In genomic region chr10:71396084-71396713, GRCh38 we compare ENCODE assay signal across 8 cellular contexts. TPM values are rescaled to one million over a fixed set of nuclear protein-coding genes. Genes with fewer than 3 reads are reported as not detected.
DNase-seq lines count a peak whose midpoint lies in the region; ATAC-seq and TF ChIP-seq lines count a peak whose summit lies in the region.

No MANE protein-coding gene starts in this region.

- H3K27me3 ChIP-seq in parathyroid adenoma (ENCODE audit: control insufficient read depth, insufficient read depth, low read length) (no peaks in the 10 kb centered on the region), MG63 (peaks cover 28% of the 10 kb centered on the region)

- no peaks in the 10 kb centered on the region for H3K36me3 Mint-ChIP-seq in activated T-cell treated with anti-CD3 and anti-CD28 coated beads, Interleukin-2, amount 50 U/mL, for 4 hours (ENCODE audit: insufficient read depth)
- H3K36me3 Mint-ChIP-seq in glutamatergic neuron (ENCODE audit: unreplicated experiment) = peaks cover 5% of the 10 kb centered on the region

- peaks cover 3% of the 10 kb centered on the region for H3K79me2 ChIP-seq in parathyroid adenoma

- peak overlapping the region; percentile 86 for H2AFZ ChIP-seq in parathyroid adenoma

- H3K27ac Mint-ChIP-seq in glutamatergic neuron (ENCODE audit: unreplicated experiment) = no peak overlapping the region

- H3K27ac ChIP-seq in parathyroid adenoma = peak overlapping the region; percentile 60

- H3K4me3 Mint-ChIP-seq in activated T-cell treated with anti-CD3 and anti-CD28 coated beads, Interleukin-2, amount 50 U/mL, for 4 hours = peak overlapping the region; percentile 59
- H3K4me3 Mint-ChIP-seq in glutamatergic neuron (ENCODE audit: unreplicated experiment) = peak overlapping the region; percentile 47

- H3K4me2 ChIP-seq in parathyroid adenoma (ENCODE audit: low read length) = peak overlapping the region; percentile 93

- H3K4me3 ChIP-seq in parathyroid adenoma (ENCODE audit: low read depth, low read length) = peak overlapping the region; percentile 57
- no peak overlapping the region for H3K4me3 ChIP-seq in MG63

- H3K36me3 ChIP-seq in parathyroid adenoma (ENCODE audit: control insufficient read depth, insufficient read depth, low read length) (no peaks in the 10 kb centered on the region), MG63 (no peaks in the 10 kb centered on the region)

- DNase-seq in ELR (ENCODE audit: low read depth) (peak; percentile 26), NCI-H1436 (lab: John Stamatoyannopoulos, UW) (peak; percentile 73), glutamatergic neuron (peak; percentile 54), amniotic stem cell (lab: John Stamatoyannopoulos, UW) (no peak), MG63 (no peak)
- peak; percentile 15 for DNase-seq in activated T-cell treated with anti-CD3 and anti-CD28 coated beads, Interleukin-2, amount 50 U/mL, for 4 hours
- DNase-seq in stimulated activated naive CD4-positive, alpha-beta T cell treated with Interleukin-2 at 50 U/mL for 16 hours (lab: John Stamatoyannopoulos, UW) = no peak

- H3K4me1 ChIP-seq in parathyroid adenoma = peaks cover 9% of the 10 kb centered on the region

- H3K9me3 Mint-ChIP-seq in activated T-cell treated with anti-CD3 and anti-CD28 coated beads, Interleukin-2, amount 50 U/mL, for 4 hours = no peaks in the 10 kb centered on the region
- peaks cover 6% of the 10 kb centered on the region for H3K9me3 Mint-ChIP-seq in glutamatergic neuron (ENCODE audit: unreplicated experiment)

- no peaks in the 10 kb centered on the region for H3K9me3 ChIP-seq in parathyroid adenoma (ENCODE audit: control insufficient read depth, low read length)
- H3K9me3 ChIP-seq in MG63 = no peaks in the 10 kb centered on the region

- H3K4me1 Mint-ChIP-seq in activated T-cell treated with anti-CD3 and anti-CD28 coated beads, Interleukin-2, amount 50 U/mL, for 4 hours (ENCODE audit: low read depth) = peaks cover 8% of the 10 kb centered on the region
- H3K4me1 Mint-ChIP-seq in glutamatergic neuron (ENCODE audit: low read depth, unreplicated experiment) = peaks cover 15% of the 10 kb centered on the region

- H3K9ac ChIP-seq in parathyroid adenoma = no peak overlapping the region

- ATAC-seq in activated T-cell treated with anti-CD3 and anti-CD28 coated beads, Interleukin-2, amount 50 U/mL, for 4 hours = peak; percentile 66 to 74

- peaks cover 70% of the 10 kb centered on the region for H3K27me3 Mint-ChIP-seq in activated T-cell treated with anti-CD3 and anti-CD28 coated beads, Interleukin-2, amount 50 U/mL, for 4 hours (ENCODE audit: low read depth)
- peaks cover 15% of the 10 kb centered on the region for H3K27me3 Mint-ChIP-seq in glutamatergic neuron (ENCODE audit: unreplicated experiment)

- TF ChIP-seq CTCF in glutamatergic neuron (IDR thresholded peaks at IDR 0.05; ENCODE audit: partially characterized antibody, unreplicated experiment) = no peak
- TF ChIP-seq CTCF in parathyroid adenoma (IDR thresholded peaks at IDR 0.05) = peak; percentile 72

RNA-seq across cellular contexts. Expression of gene CDH23, which starts 0.5 kb away (rescaled TPM):
- 1 to 10 TPM in 2 of 3 donors, under 1 TPM in 1; 0.71 to 1.2 (median 1.1) TPM for total RNA-seq in activated T-cell treated with anti-CD3 and anti-CD28 coated beads, Interleukin-2, amount 50 U/mL, for 4 hours
- total RNA-seq in glutamatergic neuron (ENCODE audit: unreplicated experiment) = 2.0 TPM
- total RNA-seq in MG63 (2014; rRNA removed; shearing (Covaris generic); ENCODE audit: low replicate concordance) = 0.07 TPM in 1 of 2 replicates, not detected in the other

Comparison
In these comparisons a context has a peak if more than half of its experiments do, and no peak if none do; other contexts are left out.
1. DNase-seq: peak in ELR (single experiment), NCI-H1436 (single experiment), activated T-cell treated with anti-CD3 and anti-CD28 coated beads, Interleukin-2, amount 50 U/mL, for 4 hours (single experiment) and glutamatergic neuron (single experiment); none in amniotic stem cell (single experiment), MG63 (single experiment) and stimulated activated naive CD4-positive, alpha-beta T cell treated with Interleukin-2 at 50 U/mL for 16 hours (single experiment).